10 cellular contexts compared by ENCODE assay signal in genomic region chr2:189613077-189613636, GRCh38. TPM values are rescaled to one million over a fixed set of nuclear protein-coding genes. Genes with fewer than 3 reads are reported as not detected.
DNase-seq lines count a peak whose midpoint lies in the region; FAIRE-seq and TF ChIP-seq lines count a peak whose summit lies in the region.
"Had no signal": no experiment of that assay in that cellular context is flagged by ENCODE, and none has a peak within 500 bp of the region (broad histone marks: within the 10 kb centered on the region; RNA-seq: fewer than 3 reads in every experiment).

No MANE protein-coding gene starts in this region.

- CTCF ChIA-PET in activated CD4-positive, alpha-beta T cell treated with anti-CD3 and anti-CD28 coated beads, Interleukin-2, amount 10 ng/mL, durations not matched to agents 7 days and 5 days (lab: Charles Lee) = interaction anchor here (0.7 to 1.6 kb wide), 2 partner anchors 37 to 48 kb away, joined by 3 read pairs; no protein-coding TSS in a partner anchor

- H3K27ac ChIP-seq in kidney (ENCODE audit: low read depth in 2 of 2, low read length in 2 of 2) (peak overlapping the region in 1 of 2 donors; percentile 65), suprapubic skin (no peak overlapping the region)

- TF ChIP-seq POLR2A in suprapubic skin (IDR thresholded peaks at IDR 0.05) = no peak

- POLR2A ChIA-PET in activated CD4-positive, alpha-beta T cell treated with anti-CD3 and anti-CD28 coated beads, Interleukin-2, amount 10 ng/mL, durations not matched to agents 7 days and 5 days (lab: Charles Lee) = no interaction called here

- H3K4me3 Mint-ChIP-seq in brain = peak overlapping the region in 2 of 5 experiments; percentile 15 to 55
- H3K4me3 Mint-ChIP-seq in activated CD4-positive, alpha-beta T cell treated with anti-CD3 and anti-CD28 coated beads, Interleukin-2, amount 10 ng/mL, durations not matched to agents 7 days and 5 days = no peak overlapping the region

- H3K4me1 Mint-ChIP-seq in brain = peaks cover 18% of the 10 kb centered on the region
- H3K4me1 Mint-ChIP-seq in activated CD4-positive, alpha-beta T cell treated with anti-CD3 and anti-CD28 coated beads, Interleukin-2, amount 10 ng/mL, durations not matched to agents 7 days and 5 days = no peaks in the 10 kb centered on the region

- no peak for TF ChIP-seq EP300 in suprapubic skin (IDR thresholded peaks at IDR 0.05)

- no peaks in the 10 kb centered on the region for H3K36me3 Mint-ChIP-seq in brain
- H3K36me3 Mint-ChIP-seq in activated CD4-positive, alpha-beta T cell treated with anti-CD3 and anti-CD28 coated beads, Interleukin-2, amount 10 ng/mL, durations not matched to agents 7 days and 5 days (ENCODE audit: low read depth) = no peaks in the 10 kb centered on the region
- H3K36me3 Mint-ChIP-seq: naive B cell had no signal

- H3K27me3 Mint-ChIP-seq in brain = no peaks in the 10 kb centered on the region
- H3K27me3 Mint-ChIP-seq in activated CD4-positive, alpha-beta T cell treated with anti-CD3 and anti-CD28 coated beads, Interleukin-2, amount 10 ng/mL, durations not matched to agents 7 days and 5 days = no peaks in the 10 kb centered on the region
- H3K27me3 Mint-ChIP-seq: naive B cell had no signal

- DNase-seq in HT-29 (ENCODE audit: low spot score) = peak; percentile 9
- no peak for DNase-seq in kidney
- no peak for DNase-seq in suprapubic skin (ENCODE audit: low spot score in 2 of 2)
- no peak for DNase-seq in activated CD4-positive, alpha-beta T cell treated with anti-CD3 and anti-CD28 coated beads, Interleukin-2, amount 10 ng/mL, durations not matched to agents 7 days and 5 days
- DNase-seq in NCI-H774 (lab: John Stamatoyannopoulos, UW) = no peak
- no peak for DNase-seq in GM19240 (ENCODE audit: insufficient read length, low spot score)
- no peak for DNase-seq in NCI-H345 treated with DMSO at 0.1 percent for 48 hours (lab: John Stamatoyannopoulos, UW; ENCODE audit: unreplicated experiment)
- DNase-seq: naive B cell, NCI-H1048 had no signal

- 32% methylated on average over 6 of the region's 6 CpGs for WGBS in suprapubic skin

- no peaks in the 10 kb centered on the region for H3K27me3 ChIP-seq in suprapubic skin

- H3K9me3 ChIP-seq in kidney (ENCODE audit: control insufficient read depth in 1 of 2, low read length in 2 of 2) = no peaks in the 10 kb centered on the region
- no peaks in the 10 kb centered on the region for H3K9me3 ChIP-seq in suprapubic skin

- no peaks in the 10 kb centered on the region for H3K9me3 Mint-ChIP-seq in brain
- no peaks in the 10 kb centered on the region for H3K9me3 Mint-ChIP-seq in activated CD4-positive, alpha-beta T cell treated with anti-CD3 and anti-CD28 coated beads, Interleukin-2, amount 10 ng/mL, durations not matched to agents 7 days and 5 days
- H3K9me3 Mint-ChIP-seq: naive B cell had no signal

- intact Hi-C loops in kidney (cut with DNase I) = no loop called here

- TF ChIP-seq CTCF in brain (conservative IDR thresholded peaks at IDR 0.05) (no peak), kidney (IDR thresholded peaks at IDR 0.05; ENCODE audit: borderline replicate concordance, extremely low read depth, insufficient read depth) (no peak), suprapubic skin (IDR thresholded peaks at IDR 0.05) (no peak)

- no peaks in the 10 kb centered on the region for H3K36me3 ChIP-seq in kidney (ENCODE audit: control insufficient read depth in 1 of 2, insufficient read depth in 2 of 2, low read length in 2 of 2)
- H3K36me3 ChIP-seq in suprapubic skin = no peaks in the 10 kb centered on the region

- peak overlapping the region in 1 of 2 donors; percentile 10 for H3K9ac ChIP-seq in kidney (ENCODE audit: low read length in 2 of 2)

- H3K27ac Mint-ChIP-seq in brain = peak overlapping the region in 3 of 5 experiments; percentile 20 to 77 (median 57)
- H3K27ac Mint-ChIP-seq in activated CD4-positive, alpha-beta T cell treated with anti-CD3 and anti-CD28 coated beads, Interleukin-2, amount 10 ng/mL, durations not matched to agents 7 days and 5 days = no peak overlapping the region
- H3K27ac Mint-ChIP-seq: naive B cell had no signal

- no peak for FAIRE-seq in kidney (lab: Jason Lieb, UNC)

- H3K4me3 ChIP-seq in kidney (ENCODE audit: low read length in 2 of 2) (peak overlapping the region; percentile 25 to 28), suprapubic skin (peak overlapping the region; percentile 20)

- H3K4me1 ChIP-seq in kidney (ENCODE audit: control insufficient read depth in 1 of 2, insufficient read depth in 1 of 2, low read depth in 1 of 2, low read length in 2 of 2) = peaks cover 0 to 3% of the 10 kb centered on the region in 2 donors
- H3K4me1 ChIP-seq in suprapubic skin = peaks cover 5% of the 10 kb centered on the region

RNA-seq across cellular contexts. Expression of gene SLC40A1, which starts 32.6 kb away (rescaled TPM):
- 85.1 and 87.6 TPM in 2 replicates for total RNA-seq in HT-29 (2014; rRNA removed; shearing (Covaris generic))
- polyA plus RNA-seq in brain (ENCODE audit: insufficient read depth, low read depth, low replicate concordance) (5.8 TPM), kidney (ENCODE audit: insufficient read depth, low read depth, low replicate concordance) (45.8 TPM)
- total RNA-seq in kidney (78.4 TPM), suprapubic skin (10 to 100 TPM; 17.2 to 33.6 (median 19.6) TPM)
- 1 to 10 TPM; 2.6 to 3.2 TPM for total RNA-seq in activated CD4-positive, alpha-beta T cell treated with anti-CD3 and anti-CD28 coated beads, Interleukin-2, amount 10 ng/mL, durations not matched to agents 7 days and 5 days

RNA-seq across cellular contexts. Expression of gene ASNSD1, which starts 48.1 kb away (rescaled TPM):
- total RNA-seq in HT-29 (2014; rRNA removed; shearing (Covaris generic)) = 20.0 and 20.9 TPM in 2 replicates
- 12.2 TPM for polyA plus RNA-seq in brain (ENCODE audit: insufficient read depth, low read depth, low replicate concordance)
- 28.6 TPM for total RNA-seq in kidney
- 36.5 TPM for polyA plus RNA-seq in kidney (ENCODE audit: insufficient read depth, low read depth, low replicate concordance)
- total RNA-seq in suprapubic skin = 10 to 100 TPM; 27.9 to 34.8 (median 31.7) TPM
- total RNA-seq in activated CD4-positive, alpha-beta T cell treated with anti-CD3 and anti-CD28 coated beads, Interleukin-2, amount 10 ng/mL, durations not matched to agents 7 days and 5 days = 10 to 100 TPM; 34.8 to 40.3 TPM

Comparison
In these comparisons a context has a peak if more than half of its experiments do, and no peak if none do; other contexts are left out.
1. RNA of gene SLC40A1, which starts 32.6 kb away (total RNA-seq): 85.1 to 87.6 TPM in HT-29, 78.4 TPM in kidney (single experiment) and 17.2 to 33.6 TPM in suprapubic skin; 2.6 to 3.2 TPM in activated CD4-positive, alpha-beta T cell treated with anti-CD3 and anti-CD28 coated beads, Interleukin-2, amount 10 ng/mL, durations not matched to agents 7 days and 5 days; every median in the first group is over 4 times any median in the second.